ENCODE assay signal across 15 cellular contexts in the genomic region with DNA sequence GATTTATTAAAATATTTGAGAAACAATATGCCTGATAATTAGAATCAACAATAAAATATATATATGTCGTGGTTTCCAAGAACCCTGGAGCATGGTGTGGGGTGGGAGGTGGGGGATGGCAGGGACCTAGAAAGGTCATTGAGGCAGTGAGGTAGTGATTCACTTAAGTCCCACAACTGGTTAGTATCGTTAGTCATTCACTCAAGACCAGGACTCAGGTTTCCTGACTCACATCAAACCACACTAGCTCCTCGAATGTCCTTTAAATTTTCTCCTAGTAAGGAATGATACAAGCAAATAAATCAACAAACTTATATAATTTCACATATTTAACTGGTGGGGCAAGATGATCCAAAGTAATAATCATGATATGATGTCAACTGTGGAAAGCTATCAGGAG.
DNase-seq lines count a peak whose midpoint lies in the region; ATAC-seq and TF ChIP-seq lines count a peak whose summit lies in the region.
"Had no signal": no experiment of that assay in that cellular context is flagged by ENCODE, and none has a peak within 500 bp of the region (broad histone marks: within the 10 kb centered on the region; RNA-seq: fewer than 3 reads in every experiment).

No MANE protein-coding gene starts in this region.

- in situ Hi-C loops in GM13977 (cut with MboI; ENCODE audit: low pct_unique_long_range_greater_than_20kb, low sequenced_read_pairs, unreplicated experiment) = no loop called here

- no peak overlapping the region for H3K4me3 ChIP-seq in PC-3 (ENCODE audit: low read length)
- H3K4me3 ChIP-seq in choroid plexus epithelial cell (ENCODE audit: low read depth, low read length) = no peak overlapping the region
- H3K4me3 ChIP-seq in kidney epithelial cell (ENCODE audit: low read depth, low read length) = no peak overlapping the region
- no peak overlapping the region for H3K4me3 ChIP-seq in coronary artery
- H3K4me3 ChIP-seq: BLaER1, SJSA1 had no signal

- TF ChIP-seq CTCF in PC-3 (conservative IDR thresholded peaks at IDR 0.05; ENCODE audit: low read depth, low read length) (no peak), choroid plexus epithelial cell (conservative IDR thresholded peaks at IDR 0.05; ENCODE audit: low read depth, low read length) (no peak), kidney epithelial cell (IDR thresholded peaks at IDR 0.05; ENCODE audit: insufficient read depth, low read length, poor library complexity, severe bottlenecking) (no peak), coronary artery (IDR thresholded peaks at IDR 0.05) (no peak), GM13977 (IDR thresholded peaks at IDR 0.05; ENCODE audit: extremely low read depth, insufficient read depth, missing control alignments) (no peak)

- H4K20me1 ChIP-seq in PC-3 (ENCODE audit: low read length) = no peaks in the 10 kb centered on the region
- H4K20me1 ChIP-seq: BLaER1 had no signal

- H3K4me1 ChIP-seq in PC-3 (ENCODE audit: insufficient read depth, low read length) = peaks cover 23% of the 10 kb centered on the region
- H3K4me1 ChIP-seq: BLaER1, SJSA1 had no signal

- no TSS peak for BruUV-seq in PC-3 (replicated peaks; lab: Mats Ljungman, UMichigan)

- H3K27ac ChIP-seq in PC-3 (ENCODE audit: low read length) (peak overlapping the region; percentile 77), coronary artery (no peak overlapping the region)
- H3K27ac ChIP-seq: BLaER1, SJSA1 had no signal

- H3K79me2 ChIP-seq in PC-3 (ENCODE audit: low read length) = no peaks in the 10 kb centered on the region

- no peaks in the 10 kb centered on the region for H3K9me3 ChIP-seq in PC-3 (ENCODE audit: low read length)
- H3K9me3 ChIP-seq: BLaER1, SJSA1 had no signal

- no peak for ATAC-seq in PC-3

- H3K9ac ChIP-seq in PC-3 (ENCODE audit: low read length) = peak overlapping the region; percentile 44
- H3K9ac ChIP-seq: BLaER1 had no signal

- peak overlapping the region; percentile 41; the same call in 1 of the 2 replicates for H3K4me2 ChIP-seq in PC-3 (ENCODE audit: low read length)
- H3K4me2 ChIP-seq: BLaER1 had no signal

- no peak overlapping the region for H2AFZ ChIP-seq in PC-3 (ENCODE audit: low read length)

- intact Hi-C loops in PC-3 (cut with micrococcal nuclease) = no loop called here

- POLR2A ChIA-PET in PC-3 (lab: Charles Lee; ENCODE audit: unreplicated experiment) = no interaction called here

- DNase-seq in ELR (ENCODE audit: low read depth) (peak; percentile 66), PC-3 (peak; percentile 60), choroid plexus epithelial cell (ENCODE audit: low read depth) (peak; percentile 38), kidney epithelial cell (ENCODE audit: low read depth) (peak; percentile 41), coronary artery (ENCODE audit: low spot score) (no peak), NCI-H2196 treated with DMSO at 0.1 percent for 48 hours (lab: John Stamatoyannopoulos, UW; ENCODE audit: unreplicated experiment) (no peak), GM13977 (ENCODE audit: low spot score) (no peak), NCI-H146 (lab: John Stamatoyannopoulos, UW) (no peak)
- DNase-seq: CD8-positive, alpha-beta memory T cell; NCI-H187 treated with DMSO at 0.1 percent for 48 hours; NCI-H526 treated with DMSO at 0.1 percent for 48 hours; NK-92 treated with Interleukin-12 subunit alpha and Interleukin-12 subunit beta, amount 100 ng/mL, for 24 hours; RPMI8226 had no signal

- no peaks in the 10 kb centered on the region for H3K9me2 ChIP-seq in PC-3 (replicated peaks; ENCODE audit: low read length)

- no peaks in the 10 kb centered on the region for H3K36me3 ChIP-seq in PC-3 (ENCODE audit: low read depth, low read length)
- H3K36me3 ChIP-seq in kidney epithelial cell (ENCODE audit: control insufficient read depth, insufficient read depth, low read length) = no peaks in the 10 kb centered on the region
- H3K36me3 ChIP-seq: BLaER1, SJSA1 had no signal

- H3K27me3 ChIP-seq in PC-3 (ENCODE audit: low read length) (no peaks in the 10 kb centered on the region), kidney epithelial cell (ENCODE audit: control insufficient read depth, insufficient read depth, low read length) (no peaks in the 10 kb centered on the region)
- H3K27me3 ChIP-seq: BLaER1, SJSA1 had no signal

- CTCF ChIA-PET in PC-3 (lab: Charles Lee) = no interaction called here

- no peaks in the 10 kb centered on the region for H3F3A ChIP-seq in PC-3 (ENCODE audit: low read length, unreplicated experiment)

Comparison
In these comparisons a context has a peak if more than half of its experiments do, and no peak if none do; other contexts are left out.
1. DNase-seq: peak in ELR (single experiment), PC-3 (single experiment), choroid plexus epithelial cell (single experiment) and kidney epithelial cell (single experiment); none in coronary artery (single experiment), NCI-H2196 treated with DMSO at 0.1 percent for 48 hours (single experiment), GM13977 (single experiment) and NCI-H146 (single experiment).